In genomic region chr9:4615778-4616177, GRCh38 we compare ENCODE assay signal across 28 cellular contexts.
"Had no signal": no experiment of that assay in that cellular context is flagged by ENCODE, and none has a peak within 500 bp of the region (broad histone marks: within the 10 kb centered on the region; RNA-seq: fewer than 3 reads in every experiment).

No MANE protein-coding gene starts in this region.

- H3K27me3 ChIP-seq: foreskin keratinocyte, heart left ventricle, neural progenitor cell, right atrium auricular region, spleen, testis had no signal

- H3K27ac ChIP-seq: foreskin keratinocyte, heart left ventricle, neural progenitor cell, right atrium auricular region, spleen, testis had no signal

- DNase-seq: activated CD4-positive, alpha-beta T cell treated with anti-CD3 and anti-CD28 coated beads for 4 hours; activated effector memory CD4-positive, alpha-beta T cell treated with anti-CD3 and anti-CD28 coated beads, Interleukin-2, amount 50 U/mL, for 16 hours; activated naive CD4-positive, alpha-beta T cell treated with anti-CD3 and anti-CD28 coated beads, Interleukin-2, amount 50 U/mL, for 16 hours; activated naive CD8-positive, alpha-beta T cell treated with anti-CD3 and anti-CD28 coated beads, Interleukin-2, amount 50 U/mL, for 24 hours; activated T-cell treated with anti-CD3 and anti-CD28 coated beads for 4 hours; anterior cingulate cortex; endodermal cell; foreskin keratinocyte; hypothalamus; immature natural killer cell; kidney; left colon; midbrain; naive thymus-derived CD8-positive, alpha-beta T cell; occipital lobe; spleen; stimulated activated CD4-positive, alpha-beta T cell treated with anti-CD3 and anti-CD28 coated beads, Interleukin-2, amount 100 ng/mL, for 48 hours; stimulated activated naive CD4-positive, alpha-beta T cell treated with Interleukin-2 at 50 U/mL for 16 hours; T-cell; testis; trophoblast cell had no signal

- H3K4me3 ChIP-seq: heart left ventricle, neural progenitor cell, right atrium auricular region, spleen, testis had no signal

- H3K36me3 ChIP-seq: neural progenitor cell, right atrium auricular region, spleen had no signal

- ATAC-seq: activated naive CD8-positive, alpha-beta T cell treated with anti-CD3 and anti-CD28 coated beads, Interleukin-2, amount 50 U/mL, for 24 hours; esophagus mucosa; foreskin keratinocyte; left colon; T-cell had no signal

- H3K4me3 Mint-ChIP-seq: activated naive CD8-positive, alpha-beta T cell treated with anti-CD3 and anti-CD28 coated beads, Interleukin-2, amount 50 U/mL, for 24 hours; central memory CD8-positive, alpha-beta T cell; dendritic cell treated with granulocyte-macrophage colony-stimulating factor and Interleukin-4, amounts not matched to agents 40 ng/mL and 50 ng/mL, for 4 days; endodermal cell; immature natural killer cell; naive thymus-derived CD8-positive, alpha-beta T cell; neural progenitor cell; T-cell; T-helper 2 cell treated with Interferon-gamma antibody and Interleukin-4, amounts not matched to agents 5 μg/mL and 100 μg/mL, for 36 hours had no signal

- H3K9me3 Mint-ChIP-seq: activated naive CD8-positive, alpha-beta T cell treated with anti-CD3 and anti-CD28 coated beads, Interleukin-2, amount 50 U/mL, for 24 hours; dendritic cell treated with granulocyte-macrophage colony-stimulating factor and Interleukin-4, amounts not matched to agents 40 ng/mL and 50 ng/mL, for 4 days; endodermal cell; neural progenitor cell; T-helper 2 cell treated with Interferon-gamma antibody and Interleukin-4, amounts not matched to agents 5 μg/mL and 100 μg/mL, for 36 hours had no signal

- H3K27me3 Mint-ChIP-seq: activated naive CD8-positive, alpha-beta T cell treated with anti-CD3 and anti-CD28 coated beads, Interleukin-2, amount 50 U/mL, for 24 hours; central memory CD8-positive, alpha-beta T cell; T-cell had no signal

- H3K36me3 Mint-ChIP-seq: neural progenitor cell, T-cell had no signal

- H3K4me1 ChIP-seq: foreskin keratinocyte, heart left ventricle, right atrium auricular region, testis had no signal

- H3K9me3 ChIP-seq: heart left ventricle, right atrium auricular region, spleen, testis had no signal

- H3K27ac Mint-ChIP-seq: activated naive CD8-positive, alpha-beta T cell treated with anti-CD3 and anti-CD28 coated beads, Interleukin-2, amount 50 U/mL, for 24 hours; dendritic cell treated with granulocyte-macrophage colony-stimulating factor and Interleukin-4, amounts not matched to agents 40 ng/mL and 50 ng/mL, for 4 days; endodermal cell; immature natural killer cell; neural progenitor cell; T-cell; T-helper 2 cell treated with Interferon-gamma antibody and Interleukin-4, amounts not matched to agents 5 μg/mL and 100 μg/mL, for 36 hours had no signal
